In genomic region chr9:110254500-110254899, GRCh38 we compare ENCODE assay signal across 1 cellular context.
TF ChIP-seq lines count a peak whose summit lies in the region.

No MANE protein-coding gene starts in this region.

TF ChIP-seq in WTC11, 78 proteins besides CTCF, POLR2A, EP300 and RAD21 (continued from another document):
- TF ChIP-seq USF1 (CRISPR knock-in tag; IDR thresholded peaks at IDR 0.05), result no peak
- no peak for TF ChIP-seq ZNF219 (CRISPR knock-in tag; IDR thresholded peaks at IDR 0.05; ENCODE audit: borderline replicate concordance)
- no peak for TF ChIP-seq GABPB1 (CRISPR knock-in tag; IDR thresholded peaks at IDR 0.05)
- no peak for TF ChIP-seq FOXK1 (CRISPR knock-in tag; IDR thresholded peaks at IDR 0.05)
- no peak for TF ChIP-seq CBFB (CRISPR knock-in tag; IDR thresholded peaks at IDR 0.05; ENCODE audit: low read depth)
- no peak for TF ChIP-seq ZNF121 (CRISPR knock-in tag; IDR thresholded peaks at IDR 0.05)
- TF ChIP-seq RORB (CRISPR knock-in tag; IDR thresholded peaks at IDR 0.05), result no peak
- TF ChIP-seq TCF7 (CRISPR knock-in tag; IDR thresholded peaks at IDR 0.05; ENCODE audit: low read depth), result no peak
- TF ChIP-seq ETV6 (CRISPR knock-in tag; IDR thresholded peaks at IDR 0.05), result no peak
- no peak for TF ChIP-seq MXD4 (CRISPR knock-in tag; IDR thresholded peaks at IDR 0.05; ENCODE audit: borderline replicate concordance)
- TF ChIP-seq ZNF532 (CRISPR knock-in tag; IDR thresholded peaks at IDR 0.05; ENCODE audit: borderline replicate concordance), result no peak
- no peak for TF ChIP-seq ESRRA (CRISPR knock-in tag; IDR thresholded peaks at IDR 0.05; ENCODE audit: borderline replicate concordance)
- no peak for TF ChIP-seq CDX4 (CRISPR knock-in tag; IDR thresholded peaks at IDR 0.05; ENCODE audit: borderline replicate concordance)
- TF ChIP-seq NFE2L1 (CRISPR knock-in tag; IDR thresholded peaks at IDR 0.05), result no peak
